ENCODE assay signal across 2 cellular contexts in the genomic region with DNA sequence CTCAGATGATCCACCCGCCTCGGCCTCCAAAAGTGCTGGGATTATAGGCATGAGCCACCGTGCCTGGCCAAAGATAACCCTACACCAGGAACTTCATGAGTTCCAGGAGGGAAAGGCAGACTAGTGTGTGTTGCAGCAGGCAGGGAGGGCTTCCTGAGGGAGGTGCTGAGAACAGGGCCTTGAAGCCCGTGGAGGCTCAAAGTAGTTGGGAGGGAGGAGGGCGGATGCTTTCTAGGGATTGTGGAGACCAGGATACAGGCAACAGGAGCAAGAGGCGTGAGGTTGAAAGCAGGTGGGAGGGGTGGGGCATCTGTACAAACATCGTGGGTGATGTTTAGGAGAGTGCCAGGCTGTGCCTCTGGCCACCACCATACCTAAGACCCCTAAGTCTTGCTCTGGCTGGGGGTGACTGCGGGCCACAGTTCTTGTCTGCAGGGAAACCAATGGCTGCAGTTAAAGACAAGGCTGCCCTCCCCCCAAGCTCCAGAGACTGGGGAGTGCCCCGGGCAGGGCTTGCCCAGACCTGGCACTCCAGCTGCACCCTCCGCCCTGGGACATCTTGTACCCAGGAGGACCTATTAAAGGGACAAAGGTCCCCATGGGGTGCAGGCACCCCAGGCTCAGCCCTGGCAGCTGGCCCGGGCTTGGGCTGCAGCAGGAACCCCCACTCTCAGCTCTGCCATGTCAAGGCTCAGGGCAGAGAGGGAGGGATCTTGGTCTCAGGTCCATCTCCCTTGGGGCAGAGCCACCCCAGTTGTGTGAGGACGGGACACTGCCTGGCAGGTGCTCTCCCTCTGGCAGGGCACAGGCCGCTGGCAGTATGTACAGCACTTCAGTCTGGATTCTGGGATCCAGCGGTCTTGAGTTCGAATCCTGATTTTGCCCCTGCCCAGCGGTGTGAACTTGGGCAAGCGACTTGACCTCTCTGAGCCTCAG.
TF ChIP-seq lines count a peak whose summit lies in the region.

No MANE protein-coding gene starts in this region.

TF ChIP-seq in A549, 52 proteins besides CTCF, POLR2A, EP300 and RAD21:
- TF ChIP-seq FOXS1 (CRISPR knock-in tag; IDR thresholded peaks at IDR 0.05), result no peak
- TF ChIP-seq ZFP36 (IDR thresholded peaks at IDR 0.05; ENCODE audit: borderline replicate concordance, partially characterized antibody), result peak; percentile 20
TF ChIP-seq in A549: peak in this region for 1.

TF ChIP-seq in K562, 482 proteins besides CTCF, POLR2A, EP300 and RAD21:
- TF ChIP-seq RFX5 (IDR thresholded peaks at IDR 0.05; ENCODE audit: low read depth, low read length) (no peak), ZNF436 (CRISPR knock-in tag; IDR thresholded peaks at IDR 0.05) (0 out of 2 replicates have a peak, but pooled peaks have one; percentile 36), NONO (IDR thresholded peaks at IDR 0.05; ENCODE audit: low read depth in 2 of 2, low read length in 1 of 2) (no peak), PPARD (CRISPR knock-in tag; IDR thresholded peaks at IDR 0.05) (no peak), ZFP36 (IDR thresholded peaks at IDR 0.05; ENCODE audit: low read depth, low read length, partially characterized antibody) (peak; percentile 77), POLR3G (IDR thresholded peaks at IDR 0.05; ENCODE audit: extremely low read depth, insufficient read length, insufficient replicate concordance) (no peak), ZNF696 (CRISPR knock-in tag; conservative IDR thresholded peaks at IDR 0.05) (no peak), PTRF (tag; IDR thresholded peaks at IDR 0.05) (no peak), TRIM24 (IDR thresholded peaks at IDR 0.05) (no peak), CBFA2T2 (conservative IDR thresholded peaks at IDR 0.05) (no peak), RFX7 (CRISPR knock-in tag; IDR thresholded peaks at IDR 0.05) (no peak)
- TF ChIP-seq, protein P1, sequence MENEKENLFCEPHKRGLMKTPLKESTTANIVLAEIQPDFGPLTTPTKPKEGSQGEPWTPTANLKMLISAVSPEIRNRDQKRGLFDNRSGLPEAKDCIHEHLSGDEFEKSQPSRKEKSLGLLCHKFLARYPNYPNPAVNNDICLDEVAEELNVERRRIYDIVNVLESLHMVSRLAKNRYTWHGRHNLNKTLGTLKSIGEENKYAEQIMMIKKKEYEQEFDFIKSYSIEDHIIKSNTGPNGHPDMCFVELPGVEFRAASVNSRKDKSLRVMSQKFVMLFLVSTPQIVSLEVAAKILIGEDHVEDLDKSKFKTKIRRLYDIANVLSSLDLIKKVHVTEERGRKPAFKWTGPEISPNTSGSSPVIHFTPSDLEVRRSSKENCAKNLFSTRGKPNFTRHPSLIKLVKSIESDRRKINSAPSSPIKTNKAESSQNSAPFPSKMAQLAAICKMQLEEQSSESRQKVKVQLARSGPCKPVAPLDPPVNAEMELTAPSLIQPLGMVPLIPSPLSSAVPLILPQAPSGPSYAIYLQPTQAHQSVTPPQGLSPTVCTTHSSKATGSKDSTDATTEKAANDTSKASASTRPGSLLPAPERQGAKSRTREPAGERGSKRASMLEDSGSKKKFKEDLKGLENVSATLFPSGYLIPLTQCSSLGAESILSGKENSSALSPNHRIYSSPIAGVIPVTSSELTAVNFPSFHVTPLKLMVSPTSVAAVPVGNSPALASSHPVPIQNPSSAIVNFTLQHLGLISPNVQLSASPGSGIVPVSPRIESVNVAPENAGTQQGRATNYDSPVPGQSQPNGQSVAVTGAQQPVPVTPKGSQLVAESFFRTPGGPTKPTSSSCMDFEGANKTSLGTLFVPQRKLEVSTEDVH (IDR thresholded peaks at IDR 0.05; ENCODE audit: low read depth, partially characterized antibody), result no peak
- TF ChIP-seq, protein P2, sequence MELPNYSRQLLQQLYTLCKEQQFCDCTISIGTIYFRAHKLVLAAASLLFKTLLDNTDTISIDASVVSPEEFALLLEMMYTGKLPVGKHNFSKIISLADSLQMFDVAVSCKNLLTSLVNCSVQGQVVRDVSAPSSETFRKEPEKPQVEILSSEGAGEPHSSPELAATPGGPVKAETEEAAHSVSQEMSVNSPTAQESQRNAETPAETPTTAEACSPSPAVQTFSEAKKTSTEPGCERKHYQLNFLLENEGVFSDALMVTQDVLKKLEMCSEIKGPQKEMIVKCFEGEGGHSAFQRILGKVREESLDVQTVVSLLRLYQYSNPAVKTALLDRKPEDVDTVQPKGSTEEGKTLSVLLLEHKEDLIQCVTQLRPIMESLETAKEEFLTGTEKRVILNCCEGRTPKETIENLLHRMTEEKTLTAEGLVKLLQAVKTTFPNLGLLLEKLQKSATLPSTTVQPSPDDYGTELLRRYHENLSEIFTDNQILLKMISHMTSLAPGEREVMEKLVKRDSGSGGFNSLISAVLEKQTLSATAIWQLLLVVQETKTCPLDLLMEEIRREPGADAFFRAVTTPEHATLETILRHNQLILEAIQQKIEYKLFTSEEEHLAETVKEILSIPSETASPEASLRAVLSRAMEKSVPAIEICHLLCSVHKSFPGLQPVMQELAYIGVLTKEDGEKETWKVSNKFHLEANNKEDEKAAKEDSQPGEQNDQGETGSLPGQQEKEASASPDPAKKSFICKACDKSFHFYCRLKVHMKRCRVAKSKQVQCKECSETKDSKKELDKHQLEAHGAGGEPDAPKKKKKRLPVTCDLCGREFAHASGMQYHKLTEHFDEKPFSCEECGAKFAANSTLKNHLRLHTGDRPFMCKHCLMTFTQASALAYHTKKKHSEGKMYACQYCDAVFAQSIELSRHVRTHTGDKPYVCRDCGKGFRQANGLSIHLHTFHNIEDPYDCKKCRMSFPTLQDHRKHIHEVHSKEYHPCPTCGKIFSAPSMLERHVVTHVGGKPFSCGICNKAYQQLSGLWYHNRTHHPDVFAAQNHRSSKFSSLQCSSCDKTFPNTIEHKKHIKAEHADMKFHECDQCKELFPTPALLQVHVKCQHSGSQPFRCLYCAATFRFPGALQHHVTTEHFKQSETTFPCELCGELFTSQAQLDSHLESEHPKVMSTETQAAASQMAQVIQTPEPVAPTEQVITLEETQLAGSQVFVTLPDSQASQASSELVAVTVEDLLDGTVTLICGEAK (IDR thresholded peaks at IDR 0.05), result no peak
- TF ChIP-seq, protein P2 (CRISPR knock-in tag; IDR thresholded peaks at IDR 0.05), result no peak
- TF ChIP-seq, protein P3, sequence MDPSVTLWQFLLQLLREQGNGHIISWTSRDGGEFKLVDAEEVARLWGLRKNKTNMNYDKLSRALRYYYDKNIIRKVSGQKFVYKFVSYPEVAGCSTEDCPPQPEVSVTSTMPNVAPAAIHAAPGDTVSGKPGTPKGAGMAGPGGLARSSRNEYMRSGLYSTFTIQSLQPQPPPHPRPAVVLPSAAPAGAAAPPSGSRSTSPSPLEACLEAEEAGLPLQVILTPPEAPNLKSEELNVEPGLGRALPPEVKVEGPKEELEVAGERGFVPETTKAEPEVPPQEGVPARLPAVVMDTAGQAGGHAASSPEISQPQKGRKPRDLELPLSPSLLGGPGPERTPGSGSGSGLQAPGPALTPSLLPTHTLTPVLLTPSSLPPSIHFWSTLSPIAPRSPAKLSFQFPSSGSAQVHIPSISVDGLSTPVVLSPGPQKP (CRISPR knock-in tag; IDR thresholded peaks at IDR 0.05), result 0 out of 2 replicates have a peak, but pooled peaks have one; percentile 44
- TF ChIP-seq, protein P4, sequence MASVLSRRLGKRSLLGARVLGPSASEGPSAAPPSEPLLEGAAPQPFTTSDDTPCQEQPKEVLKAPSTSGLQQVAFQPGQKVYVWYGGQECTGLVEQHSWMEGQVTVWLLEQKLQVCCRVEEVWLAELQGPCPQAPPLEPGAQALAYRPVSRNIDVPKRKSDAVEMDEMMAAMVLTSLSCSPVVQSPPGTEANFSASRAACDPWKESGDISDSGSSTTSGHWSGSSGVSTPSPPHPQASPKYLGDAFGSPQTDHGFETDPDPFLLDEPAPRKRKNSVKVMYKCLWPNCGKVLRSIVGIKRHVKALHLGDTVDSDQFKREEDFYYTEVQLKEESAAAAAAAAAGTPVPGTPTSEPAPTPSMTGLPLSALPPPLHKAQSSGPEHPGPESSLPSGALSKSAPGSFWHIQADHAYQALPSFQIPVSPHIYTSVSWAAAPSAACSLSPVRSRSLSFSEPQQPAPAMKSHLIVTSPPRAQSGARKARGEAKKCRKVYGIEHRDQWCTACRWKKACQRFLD (CRISPR knock-in tag; IDR thresholded peaks at IDR 0.05), result no peak
